3 cellular contexts compared by ENCODE assay signal in genomic region chr6:95159557-95159956, GRCh38.
"Had no signal": no experiment of that assay in that cellular context is flagged by ENCODE, and none has a peak within 500 bp of the region (broad histone marks: within the 10 kb centered on the region; RNA-seq: fewer than 3 reads in every experiment).

No MANE protein-coding gene starts in this region.

- ATAC-seq: GM12878 had no signal

- DNase-seq: GDM1, GF-D8 had no signal
